In genomic region chr15:62870216-62870615, GRCh38 we compare ENCODE assay signal across 37 cellular contexts.
"Had no signal": no experiment of that assay in that cellular context is flagged by ENCODE, and none has a peak within 500 bp of the region (broad histone marks: within the 10 kb centered on the region; RNA-seq: fewer than 3 reads in every experiment).

No MANE protein-coding gene starts in this region.

- H3K9me3 Mint-ChIP-seq: activated CD4-positive, alpha-beta memory T cell treated with anti-CD3 and anti-CD28 coated beads, Interleukin-2, amount 10 ng/mL, durations not matched to agents 7 days and 5 days; activated CD4-positive, alpha-beta T cell treated with anti-CD3 and anti-CD28 coated beads, Interleukin-2, amount 10 ng/mL, durations not matched to agents 7 days and 5 days; activated T-cell treated with anti-CD3 and anti-CD28 coated beads, Interleukin-2, amount 50 U/mL, for 24 hours; activated T-helper 17 cell treated with anti-CD3 and anti-CD28 coated beads, Interleukin-2, amount 50 U/mL, for 72 hours; effector memory CD8-positive, alpha-beta T cell; T-helper 2 cell treated with Interferon-gamma antibody and Interleukin-4, amounts not matched to agents 5 μg/mL and 100 μg/mL, for 36 hours had no signal

- H3K27ac Mint-ChIP-seq: activated CD4-positive, alpha-beta memory T cell treated with anti-CD3 and anti-CD28 coated beads, Interleukin-2, amount 10 ng/mL, durations not matched to agents 7 days and 5 days; activated CD4-positive, alpha-beta T cell treated with anti-CD3 and anti-CD28 coated beads for 36 hours; activated CD4-positive, alpha-beta T cell treated with anti-CD3 and anti-CD28 coated beads, Interleukin-2, amount 10 ng/mL, durations not matched to agents 7 days and 5 days; activated naive CD8-positive, alpha-beta T cell; activated T-cell treated with anti-CD3 and anti-CD28 coated beads, Interleukin-2, amount 50 U/mL, for 24 hours; activated T-cell treated with anti-CD3 and anti-CD28 coated beads, Interleukin-2, amount 50 U/mL, for 72 hours; activated T-helper 17 cell treated with anti-CD3 and anti-CD28 coated beads, Interleukin-2, amount 50 U/mL, for 72 hours; brain; effector memory CD8-positive, alpha-beta T cell; T-helper 17 cell; T-helper 2 cell treated with Interferon-gamma antibody and Interleukin-4, amounts not matched to agents 5 μg/mL and 100 μg/mL, for 36 hours had no signal

- H3K4me1 Mint-ChIP-seq: activated CD4-positive, alpha-beta memory T cell treated with anti-CD3 and anti-CD28 coated beads, Interleukin-2, amount 10 ng/mL, durations not matched to agents 7 days and 5 days; activated CD4-positive, alpha-beta T cell treated with anti-CD3 and anti-CD28 coated beads for 36 hours; activated CD4-positive, alpha-beta T cell treated with anti-CD3 and anti-CD28 coated beads, Interleukin-2, amount 10 ng/mL, durations not matched to agents 7 days and 5 days; activated T-helper 17 cell treated with anti-CD3 and anti-CD28 coated beads, Interleukin-2, amount 50 U/mL, for 72 hours; T-helper 17 cell had no signal

- ATAC-seq: activated CD4-positive, alpha-beta T cell treated with anti-CD3 and anti-CD28 coated beads for 36 hours; activated T-cell treated with anti-CD3 and anti-CD28 coated beads, Interleukin-2, amount 50 U/mL, for 72 hours; activated T-helper 17 cell treated with anti-CD3 and anti-CD28 coated beads, Interleukin-2, amount 50 U/mL, for 72 hours; effector memory CD8-positive, alpha-beta T cell; gastroesophageal sphincter; T-helper 17 cell had no signal

- H3K9me3 ChIP-seq: breast epithelium, esophagus squamous epithelium, gastroesophageal sphincter had no signal

- H3K27ac ChIP-seq: adrenal gland, breast epithelium, cardiac muscle cell, esophagus squamous epithelium, WERI-Rb-1 had no signal

- H3K36me3 ChIP-seq: adrenal gland, breast epithelium, cardiac muscle cell, esophagus squamous epithelium, gastroesophageal sphincter, WERI-Rb-1 had no signal

- H3K27me3 ChIP-seq: adrenal gland, breast epithelium, cardiac muscle cell, gastroesophageal sphincter had no signal

- DNase-seq: activated CD4-positive, alpha-beta memory T cell treated with anti-CD3 and anti-CD28 coated beads, Interleukin-2, amount 10 ng/mL, durations not matched to agents 7 days and 5 days; activated CD4-positive, alpha-beta T cell treated with anti-CD3 and anti-CD28 coated beads for 36 hours; activated CD4-positive, alpha-beta T cell treated with anti-CD3 and anti-CD28 coated beads, Interleukin-2, amount 10 ng/mL, durations not matched to agents 7 days and 5 days; activated CD4-positive, alpha-beta T cell treated with anti-CD3 and anti-CD28 coated beads, Interleukin-2, amount 50 U/mL, for 4 hours; activated CD4-positive, CD25-positive, alpha-beta regulatory T cell; activated CD4-positive, CD25-positive, alpha-beta regulatory T cell treated with anti-CD3 and anti-CD28 coated beads, Interleukin-2, amount 50 U/mL, for 72 hours; activated CD8-positive, alpha-beta memory T cell treated with anti-CD3 and anti-CD28 coated beads, Interleukin-2, amount 50 U/mL, for 48 hours; activated effector memory CD4-positive, alpha-beta T cell treated with Interleukin-2 at 50 U/mL for 16 hours; activated gamma-delta T cell treated with Interleukin-2 at 50 U/mL for 16 hours; activated naive CD4-positive, alpha-beta T cell treated with anti-CD3 and anti-CD28 coated beads, Interleukin-2, amount 50 U/mL, for 16 hours; activated naive CD4-positive, alpha-beta T cell treated with Interleukin-2 at 50 U/mL for 16 hours; activated T-cell treated with anti-CD3 and anti-CD28 coated beads for 4 hours; activated T-cell treated with anti-CD3 and anti-CD28 coated beads, Interleukin-2, amount 50 U/mL, for 24 hours; activated T-cell treated with anti-CD3 and anti-CD28 coated beads, Interleukin-2, amount 50 U/mL, for 72 hours; adrenal gland; amygdala; aorta; central memory CD4-positive, alpha-beta T cell; cerebellar nuclear complex; cortex of kidney; dermis blood vessel endothelial cell; effector CD4-positive, alpha-beta T cell; effector memory CD8-positive, alpha-beta T cell; erythroblast; esophagus squamous epithelium; foreskin melanocyte; T-helper 1 cell; T-helper 17 cell; T1000; WERI-Rb-1 had no signal

- H3K4me3 Mint-ChIP-seq: activated CD4-positive, alpha-beta memory T cell treated with anti-CD3 and anti-CD28 coated beads, Interleukin-2, amount 10 ng/mL, durations not matched to agents 7 days and 5 days; activated CD4-positive, alpha-beta T cell treated with anti-CD3 and anti-CD28 coated beads for 36 hours; activated CD4-positive, alpha-beta T cell treated with anti-CD3 and anti-CD28 coated beads, Interleukin-2, amount 10 ng/mL, durations not matched to agents 7 days and 5 days; activated naive CD8-positive, alpha-beta T cell; activated T-cell treated with anti-CD3 and anti-CD28 coated beads, Interleukin-2, amount 50 U/mL, for 24 hours; activated T-cell treated with anti-CD3 and anti-CD28 coated beads, Interleukin-2, amount 50 U/mL, for 72 hours; activated T-helper 17 cell treated with anti-CD3 and anti-CD28 coated beads, Interleukin-2, amount 50 U/mL, for 72 hours; brain; effector memory CD8-positive, alpha-beta T cell; T-helper 17 cell; T-helper 2 cell treated with Interferon-gamma antibody and Interleukin-4, amounts not matched to agents 5 μg/mL and 100 μg/mL, for 36 hours had no signal

- H3K4me3 ChIP-seq: adrenal gland, breast epithelium, cardiac muscle cell, esophagus squamous epithelium, gastroesophageal sphincter had no signal

- H3K4me1 ChIP-seq: adrenal gland, breast epithelium, esophagus squamous epithelium had no signal

- H3K27me3 Mint-ChIP-seq: activated CD4-positive, alpha-beta T cell treated with anti-CD3 and anti-CD28 coated beads for 36 hours; activated T-cell treated with anti-CD3 and anti-CD28 coated beads, Interleukin-2, amount 50 U/mL, for 24 hours; brain had no signal

- H3K36me3 Mint-ChIP-seq: activated naive CD8-positive, alpha-beta T cell; brain had no signal
